13 cellular contexts compared by ENCODE assay signal in the genomic region with DNA sequence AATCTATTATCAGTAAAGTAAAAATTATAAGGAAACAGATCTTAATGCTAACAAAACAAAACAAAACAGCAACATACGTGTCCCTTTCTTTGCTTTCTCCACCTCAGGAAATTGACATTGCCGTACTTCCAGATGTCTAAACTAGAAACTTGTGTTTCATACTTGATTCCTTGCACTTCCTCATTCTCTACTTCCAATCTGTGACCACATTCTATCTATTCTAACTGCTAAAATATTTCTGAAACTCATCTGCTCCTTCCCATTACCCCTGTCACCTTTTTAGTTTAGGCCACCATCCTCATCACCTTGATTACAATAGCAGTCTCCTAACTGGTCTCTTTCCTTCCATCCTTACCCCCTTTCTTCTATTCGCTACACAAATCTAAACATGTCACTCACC.
DNase-seq lines count a peak whose midpoint lies in the region; ATAC-seq and TF ChIP-seq lines count a peak whose summit lies in the region.
"Had no signal": no experiment of that assay in that cellular context is flagged by ENCODE, and none has a peak within 500 bp of the region (broad histone marks: within the 10 kb centered on the region; RNA-seq: fewer than 3 reads in every experiment).

No MANE protein-coding gene starts in this region.

- H3K27ac Mint-ChIP-seq in nephron progenitor cell, result peak overlapping the region; percentile 30
- H3K27ac Mint-ChIP-seq: activated CD4-positive, alpha-beta T cell treated with anti-CD3 and anti-CD28 coated beads for 36 hours had no signal

- H3K27me3 Mint-ChIP-seq in nephron progenitor cell (ENCODE audit: low read depth, poor library complexity), result no peaks in the 10 kb centered on the region
- H3K27me3 Mint-ChIP-seq: activated CD4-positive, alpha-beta T cell treated with anti-CD3 and anti-CD28 coated beads for 36 hours; CD4-positive, alpha-beta memory T cell had no signal

- no peak for DNase-seq in nephron progenitor cell
- DNase-seq in AG20443 (ENCODE audit: low spot score), result no peak
- no peak for DNase-seq in DMS114 treated with DMSO at 0.1 percent for 48 hours (lab: John Stamatoyannopoulos, UW; ENCODE audit: unreplicated experiment)
- DNase-seq in NCI-H1694 (lab: John Stamatoyannopoulos, UW), result no peak
- DNase-seq: activated CD4-positive, alpha-beta T cell treated with anti-CD3 and anti-CD28 coated beads for 36 hours; anterior cingulate cortex; CD4-positive, alpha-beta memory T cell; IMR-90; stimulated activated CD4-positive, alpha-beta T cell treated with anti-CD3 and anti-CD28 coated beads, Interleukin-12 subunit alpha, Interleukin-12 subunit beta, amount 100 ng/mL, for 4 hours had no signal

- ATAC-seq in GM19397 (IDR thresholded peaks at IDR 0.05; ENCODE audit: unreplicated experiment), result peak; percentile 42
- peak; percentile 68 for ATAC-seq in HG02610 (IDR thresholded peaks at IDR 0.05; ENCODE audit: unreplicated experiment)
- ATAC-seq in HG03520 (IDR thresholded peaks at IDR 0.05; ENCODE audit: unreplicated experiment), result peak; percentile 56
- no peak for ATAC-seq in HG03108 (IDR thresholded peaks at IDR 0.05; ENCODE audit: unreplicated experiment)
- ATAC-seq: activated CD4-positive, alpha-beta T cell treated with anti-CD3 and anti-CD28 coated beads for 36 hours had no signal

- no peaks in the 10 kb centered on the region for H3K9me3 Mint-ChIP-seq in nephron progenitor cell

- no peak for TF ChIP-seq CTCF in nephron progenitor cell (IDR thresholded peaks at IDR 0.05)

- H3K4me1 Mint-ChIP-seq in nephron progenitor cell, result no peaks in the 10 kb centered on the region
- H3K4me1 Mint-ChIP-seq: activated CD4-positive, alpha-beta T cell treated with anti-CD3 and anti-CD28 coated beads for 36 hours had no signal

- H3K4me3 Mint-ChIP-seq in nephron progenitor cell, result no peak overlapping the region
- H3K4me3 Mint-ChIP-seq: activated CD4-positive, alpha-beta T cell treated with anti-CD3 and anti-CD28 coated beads for 36 hours; CD4-positive, alpha-beta memory T cell had no signal

- H3K36me3 Mint-ChIP-seq in nephron progenitor cell (ENCODE audit: low read depth), result no peaks in the 10 kb centered on the region
- H3K36me3 Mint-ChIP-seq: CD4-positive, alpha-beta memory T cell had no signal
